8 cellular contexts compared by ENCODE assay signal in genomic region chr2:177245010-177245422, GRCh38. TPM values are rescaled to one million over a fixed set of nuclear protein-coding genes. Genes with fewer than 3 reads are reported as not detected.
A peak's percentile ranks its signal among the peaks of the same experiment; 100 is the strongest.
DNase-seq lines count a peak whose midpoint lies in the region; ATAC-seq and TF ChIP-seq lines count a peak whose summit lies in the region.

No MANE protein-coding gene starts in this region.

- H3F3A ChIP-seq in smooth muscle cell (ENCODE audit: low read depth): peaks cover 56% of the 10 kb centered on the region

- ATAC-seq in HG03139 (IDR thresholded peaks at IDR 0.05; ENCODE audit: unreplicated experiment): no peak

- no peak overlapping the region for H2AFZ ChIP-seq in smooth muscle cell (ENCODE audit: low read depth)

- H3K4me2 ChIP-seq in smooth muscle cell: peak overlapping the region; percentile 72

- peaks cover 69% of the 10 kb centered on the region for H4K20me1 ChIP-seq in smooth muscle cell (ENCODE audit: low read depth)

- peaks cover 88% of the 10 kb centered on the region for H3K79me2 ChIP-seq in smooth muscle cell (ENCODE audit: low read depth)

- no peaks in the 10 kb centered on the region for H3K27me3 ChIP-seq in SJSA1 (replicated peaks)
- H3K27me3 ChIP-seq in smooth muscle cell (ENCODE audit: low read depth): no peaks in the 10 kb centered on the region

- H3K9ac ChIP-seq in smooth muscle cell (ENCODE audit: low read depth): peak overlapping the region; percentile 90

- peaks cover 96% of the 10 kb centered on the region for H3K4me1 ChIP-seq in SJSA1 (replicated peaks)
- H3K4me1 ChIP-seq in smooth muscle cell (ENCODE audit: low read depth): peaks cover 40% of the 10 kb centered on the region

- DNase-seq in NOMO-1 treated with DMSO at 0.1 percent for 48 hours (lab: John Stamatoyannopoulos, UW; ENCODE audit: unreplicated experiment): peak; percentile 33
- no peak for DNase-seq in NOMO-1 (lab: John Stamatoyannopoulos, UW; ENCODE audit: unreplicated experiment in 2 of 2)
- peak; percentile 86 to 97 for DNase-seq in SJSA1 (ENCODE audit: low read depth in 1 of 2, low spot score in 2 of 2)
- peak; percentile 51 to 72 for DNase-seq in foreskin fibroblast
- no peak for DNase-seq in smooth muscle cell (lab: John Stamatoyannopoulos, UW; ENCODE audit: unreplicated experiment)
- DNase-seq in superior temporal gyrus (ENCODE audit: extremely low spot score): no peak
- no peak for DNase-seq in Ammon's horn (ENCODE audit: low spot score)

- WGBS in smooth muscle cell (ENCODE audit: low lambda C conversion rate): 1% methylated on average over 4 of the region's 4 CpGs

- H3K36me3 ChIP-seq in SJSA1 (peaks cover 43% of the 10 kb centered on the region), smooth muscle cell (ENCODE audit: low read depth) (no peaks in the 10 kb centered on the region)

- peak overlapping the region; percentile 94 for H3K27ac ChIP-seq in SJSA1
- peak overlapping the region; percentile 98 for H3K27ac ChIP-seq in smooth muscle cell (ENCODE audit: low read depth)

- no peak for TF ChIP-seq CTCF in foreskin fibroblast (IDR thresholded peaks at IDR 0.05; ENCODE audit: low read depth, low read length)
- no peak for TF ChIP-seq CTCF in smooth muscle cell (IDR thresholded peaks at IDR 0.05; ENCODE audit: borderline replicate concordance, insufficient read depth, poor library complexity, severe bottlenecking)

- H3K4me3 ChIP-seq in SJSA1 (no peak overlapping the region), foreskin fibroblast (ENCODE audit: low read depth in 1 of 2, low read length in 2 of 2) (no peak overlapping the region), smooth muscle cell (no peak overlapping the region)

- no peaks in the 10 kb centered on the region for H3K9me3 ChIP-seq in SJSA1 (replicated peaks)
- H3K9me3 ChIP-seq in smooth muscle cell (replicated peaks; ENCODE audit: low read depth): no peaks in the 10 kb centered on the region

RNA-seq across cellular contexts. Expression of gene NFE2L2, which starts 19.5 kb away (rescaled TPM):
- total RNA-seq in SJSA1 (2014; rRNA removed; shearing (Covaris generic)): 65.8 and 119 TPM in 2 replicates
- total RNA-seq in smooth muscle cell: 110 and 118 TPM in 2 replicates
- polyA plus RNA-seq in smooth muscle cell: 64.4 and 68.9 TPM in 2 replicates

RNA-seq across cellular contexts. Expression of gene HNRNPA3, which starts 32.4 kb away (rescaled TPM):
- 48.1 and 73.1 TPM in 2 replicates for total RNA-seq in SJSA1 (2014; rRNA removed; shearing (Covaris generic))
- 55.8 and 58.5 TPM in 2 replicates for total RNA-seq in smooth muscle cell
- 40.3 and 59.6 TPM in 2 replicates for polyA plus RNA-seq in smooth muscle cell

Comparison
In these comparisons a context has a peak if more than half of its experiments do, and no peak if none do; other contexts are left out.
1. DNase-seq: peak in NOMO-1 treated with DMSO at 0.1 percent for 48 hours (single experiment), SJSA1 (2 of 2) and foreskin fibroblast (2 of 2); none in NOMO-1 (0 of 2), smooth muscle cell (single experiment), superior temporal gyrus (single experiment) and Ammon's horn (single experiment).